Comparison of ENCODE assay signal across 8 cellular contexts in genomic region chr10:62817120-62817762, GRCh38. TPM values are rescaled to one million over a fixed set of nuclear protein-coding genes. Genes with fewer than 3 reads are reported as not detected.
DNase-seq lines count a peak whose midpoint lies in the region; ATAC-seq and TF ChIP-seq lines count a peak whose summit lies in the region.

No MANE protein-coding gene starts in this region.

- ATAC-seq in GM21360 (IDR thresholded peaks at IDR 0.05; ENCODE audit: unreplicated experiment) (peak; percentile 7), natural killer cell (peak; percentile 27 to 40 (median 36))

- TF ChIP-seq CTCF in esophagus muscularis mucosa (IDR thresholded peaks at IDR 0.05) (no peak), natural killer cell (IDR thresholded peaks at IDR 0.05) (no peak), testis (IDR thresholded peaks at IDR 0.05) (no peak)

- no peaks in the 10 kb centered on the region for H3K9me3 Mint-ChIP-seq in natural killer cell

- under 1% methylated on average over 49 of the region's 49 CpGs for WGBS in esophagus muscularis mucosa
- 0 to 3% methylated on average over 20 to 49 of the region's 49 CpGs for WGBS in testis, 2 donors

- no peak for TF ChIP-seq RAD21 in Ishikawa (IDR thresholded peaks at IDR 0.05; ENCODE audit: low read depth)

- H3K4me1 ChIP-seq in esophagus muscularis mucosa (peaks cover 32 to 46% (median 42%) of the 10 kb centered on the region in 4 donors), testis (peaks cover 8% of the 10 kb centered on the region)

- peaks cover 0 to 55% (median 16%) of the 10 kb centered on the region in 4 donors for H3K27me3 ChIP-seq in esophagus muscularis mucosa
- no peaks in the 10 kb centered on the region for H3K27me3 ChIP-seq in testis

- peaks cover 22 to 31% of the 10 kb centered on the region in 2 donors for H3K27me3 Mint-ChIP-seq in natural killer cell (ENCODE audit: low read depth in 2 of 2)

- peak overlapping the region; percentile 93 to 95 for H3K27ac Mint-ChIP-seq in natural killer cell

- no peak for TF ChIP-seq EP300 in Ishikawa (IDR thresholded peaks at IDR 0.05; ENCODE audit: borderline replicate concordance)
- TF ChIP-seq EP300 in esophagus muscularis mucosa (IDR thresholded peaks at IDR 0.05) = no peak

- intact Hi-C loops in esophagus muscularis mucosa (cut with DNase I) (loop anchor here (5.0 kb wide), 3 partner anchors 225 to 380 kb away; no protein-coding TSS in a partner anchor), natural killer cell (cut with micrococcal nuclease) (loop anchor here (1.0 to 5.0 kb wide), 4 partner anchors 84 to 380 kb away; partner anchors contain the start of gene NRBF2), testis (cut with DNase I; ENCODE audit: low total_unique reads) (loop anchor here (10.0 kb wide), 1 partner anchor 318 kb away; the partner anchor contains the start of gene NRBF2)

- peak in 9 of 14 donors; percentile 23 to 66 (median 47) for DNase-seq in C1 segment of cervical spinal cord (lab: John Stamatoyannopoulos, UW)
- peak; percentile 65 for DNase-seq in activated CD8-positive, alpha-beta memory T cell treated with anti-CD3 and anti-CD28 coated beads, Interleukin-2, amount 50 U/mL, for 4 hours
- DNase-seq in esophagus muscularis mucosa (ENCODE audit: extremely low spot score) = no peak
- peak; percentile 63 for DNase-seq in natural killer cell
- peak; percentile 50 for DNase-seq in testis
- DNase-seq in NCI-H146 treated with DMSO at 0.1 percent for 48 hours (lab: John Stamatoyannopoulos, UW; ENCODE audit: unreplicated experiment) = no peak

- peaks cover 55 to 64% of the 10 kb centered on the region in 2 donors for H3K4me1 Mint-ChIP-seq in natural killer cell

- H3K4me3 ChIP-seq in esophagus muscularis mucosa (peak overlapping the region; percentile 67 to 100 (median 76)), testis (peak overlapping the region; percentile 77 to 91)

- H3K9me3 ChIP-seq in esophagus muscularis mucosa (no peaks in the 10 kb centered on the region), testis (no peaks in the 10 kb centered on the region)

- H3K36me3 Mint-ChIP-seq in natural killer cell = no peaks in the 10 kb centered on the region

- H3K27ac ChIP-seq in esophagus muscularis mucosa (replicated peaks in 1 of 4) = peak overlapping the region; percentile 83 to 93 (median 85)
- peak overlapping the region; percentile 86 to 89 for H3K27ac ChIP-seq in testis

- peak overlapping the region; percentile 98 for H3K4me3 Mint-ChIP-seq in natural killer cell

- TF ChIP-seq POLR2A in esophagus muscularis mucosa (IDR thresholded peaks at IDR 0.05; ENCODE audit: low read depth) = no peak
- no peak for TF ChIP-seq POLR2A in testis (IDR thresholded peaks at IDR 0.05)

- H3K36me3 ChIP-seq in esophagus muscularis mucosa (no peaks in the 10 kb centered on the region), testis (ENCODE audit: low read depth, missing control alignments) (no peaks in the 10 kb centered on the region)

TF ChIP-seq in Ishikawa, 13 proteins besides CTCF, POLR2A, EP300 and RAD21:
- TF ChIP-seq CEBPB (IDR thresholded peaks at IDR 0.05) = no peak
- no peak; the same call in 1 of the 2 replicates for TF ChIP-seq NFIC (IDR thresholded peaks at IDR 0.05)
- TF ChIP-seq EGR1 (IDR thresholded peaks at IDR 0.05) = 0 out of 2 replicates have a peak, but pooled peaks have one; percentile 27
- no peak for TF ChIP-seq TAF1 (IDR thresholded peaks at IDR 0.05; ENCODE audit: low read depth)

RNA-seq across cellular contexts. Expression of gene EGR2, which starts 1.1 kb away (rescaled TPM):
- total RNA-seq in esophagus muscularis mucosa = 1 to 10 TPM in 3 of 4 donors, under 1 TPM in 1; 0.26 to 4.0 (median 1.5) TPM
- 10 to 100 TPM; 10.0 to 17.2 (median 12.8) TPM for total RNA-seq in natural killer cell
- total RNA-seq in testis = 1 to 10 TPM; 6.8 TPM
- polyA plus RNA-seq in testis (ENCODE audit: insufficient read depth, low read depth, low replicate concordance) = 8.8 TPM

RNA-seq across cellular contexts. Expression of gene ADO, which starts 12.7 kb away (rescaled TPM):
- 10 to 100 TPM; 19.5 to 28.1 (median 23.4) TPM for total RNA-seq in esophagus muscularis mucosa
- 10 to 100 TPM; 13.6 to 17.1 (median 15.6) TPM for total RNA-seq in natural killer cell
- 10 to 100 TPM; 65.9 to 87.8 TPM for total RNA-seq in testis
- polyA plus RNA-seq in testis (ENCODE audit: insufficient read depth, low read depth, low replicate concordance) = 93.9 TPM

Comparison
In these comparisons a context has a peak if more than half of its experiments do, and no peak if none do; other contexts are left out.
1. DNase-seq: peak in C1 segment of cervical spinal cord (9 of 14), activated CD8-positive, alpha-beta memory T cell treated with anti-CD3 and anti-CD28 coated beads, Interleukin-2, amount 50 U/mL, for 4 hours (single experiment), natural killer cell (single experiment) and testis (single experiment); none in esophagus muscularis mucosa (single experiment) and NCI-H146 treated with DMSO at 0.1 percent for 48 hours (single experiment).